ENCODE assay signal across 17 cellular contexts in genomic region chr11:96313163-96313562, GRCh38. TPM values are rescaled to one million over a fixed set of nuclear protein-coding genes. Genes with fewer than 3 reads are reported as not detected.
DNase-seq lines count a peak whose midpoint lies in the region; ATAC-seq and TF ChIP-seq lines count a peak whose summit lies in the region.
"Had no signal": no experiment of that assay in that cellular context is flagged by ENCODE, and none has a peak within 500 bp of the region (broad histone marks: within the 10 kb centered on the region; RNA-seq: fewer than 3 reads in every experiment).

No MANE protein-coding gene starts in this region.

- no peaks in the 10 kb centered on the region for H3K27me3 Mint-ChIP-seq in T-helper 2 cell treated with Interferon-gamma antibody and Interleukin-4, amounts not matched to agents 5 μg/mL and 100 μg/mL, for 36 hours (ENCODE audit: low read depth)
- no peaks in the 10 kb centered on the region for H3K27me3 Mint-ChIP-seq in GM23338 (ENCODE audit: insufficient read depth, low read depth, poor library complexity)

- peaks cover 34% of the 10 kb centered on the region for H3K36me3 Mint-ChIP-seq in T-helper 2 cell treated with Interferon-gamma antibody and Interleukin-4, amounts not matched to agents 5 μg/mL and 100 μg/mL, for 36 hours (ENCODE audit: low read depth)
- H3K36me3 Mint-ChIP-seq in GM23338 (ENCODE audit: low read depth), result no peaks in the 10 kb centered on the region; the same call in 2 of the 3 replicates

- H3K79me2 ChIP-seq in GM23338 (replicated peaks; ENCODE audit: insufficient read depth) (no peaks in the 10 kb centered on the region), osteoblast (ENCODE audit: insufficient read depth, low read length) (peaks cover 78% of the 10 kb centered on the region)

- peaks cover 52% of the 10 kb centered on the region for H3K4me1 ChIP-seq in GM23338 (ENCODE audit: insufficient read depth)
- peaks cover 30 to 62% of the 10 kb centered on the region in 2 donors for H3K4me1 ChIP-seq in breast epithelium
- peaks cover 83% of the 10 kb centered on the region for H3K4me1 ChIP-seq in osteoblast (ENCODE audit: insufficient read depth, low read length)
- H3K4me1 ChIP-seq in uterus, result peaks cover 0 to 6% of the 10 kb centered on the region in 2 donors

- no peak for DNase-seq in T-helper 2 cell treated with Interferon-gamma antibody and Interleukin-4, amounts not matched to agents 5 μg/mL and 100 μg/mL, for 36 hours (ENCODE audit: low spot score)
- no peak for DNase-seq in T-helper 2 cell
- DNase-seq in GM23338 (ENCODE audit: low spot score), result peak; percentile 42
- no peak for DNase-seq in breast epithelium (ENCODE audit: low spot score in 2 of 2)
- no peak for DNase-seq in osteoblast (ENCODE audit: insufficient read length, low spot score, missing footprints)
- no peak for DNase-seq in uterus
- DNase-seq: foreskin keratinocyte, GOT3, NCI-H187 treated with DMSO at 0.1 percent for 48 hours, NCI-H524 treated with DMSO at 0.1 percent for 48 hours, RPMI8226, T-helper 1 cell had no signal

- no peaks in the 10 kb centered on the region for H4K20me1 ChIP-seq in GM23338 (replicated peaks; ENCODE audit: insufficient read depth)
- H4K20me1 ChIP-seq in osteoblast (ENCODE audit: insufficient read depth, low read length), result no peaks in the 10 kb centered on the region

- ATAC-seq in GM23338 (peak; percentile 50; the same call in 2 of the 3 replicates), GM21717 (IDR thresholded peaks at IDR 0.05; ENCODE audit: unreplicated experiment) (no peak), GM21390 (IDR thresholded peaks at IDR 0.05; ENCODE audit: unreplicated experiment) (no peak)
- ATAC-seq: activated CD4-positive, CD25-positive, alpha-beta regulatory T cell treated with anti-CD3 and anti-CD28 coated beads, Interleukin-2, amount 50 U/mL, for 24 hours; foreskin keratinocyte; sciatic nerve had no signal

- no peaks in the 10 kb centered on the region for H3K36me3 ChIP-seq in GM23338 (ENCODE audit: insufficient read depth)
- H3K36me3 ChIP-seq in breast epithelium, result no peaks in the 10 kb centered on the region
- H3K36me3 ChIP-seq in osteoblast (ENCODE audit: insufficient read depth, low read length), result no peaks in the 10 kb centered on the region
- no peaks in the 10 kb centered on the region for H3K36me3 ChIP-seq in uterus

- H3K4me3 ChIP-seq in GM23338 (no peak overlapping the region), breast epithelium (no peak overlapping the region), osteoblast (ENCODE audit: insufficient read depth, low read length) (no peak overlapping the region), uterus (no peak overlapping the region)
- H3K4me3 ChIP-seq: lung had no signal

- no peak for TF ChIP-seq CTCF in GM23338 (conservative IDR thresholded peaks at IDR 0.05; ENCODE audit: low read depth in 2 of 2)
- TF ChIP-seq CTCF in breast epithelium (IDR thresholded peaks at IDR 0.05), result no peak
- TF ChIP-seq CTCF in osteoblast (IDR thresholded peaks at IDR 0.05; ENCODE audit: extremely low read depth, low read depth, low read length), result no peak
- no peak for TF ChIP-seq CTCF in uterus (IDR thresholded peaks at IDR 0.05)

- H3K9me3 Mint-ChIP-seq in T-helper 2 cell treated with Interferon-gamma antibody and Interleukin-4, amounts not matched to agents 5 μg/mL and 100 μg/mL, for 36 hours, result peaks cover 5% of the 10 kb centered on the region
- H3K9me3 Mint-ChIP-seq in GM23338, result no peaks in the 10 kb centered on the region

- H3K9me3 ChIP-seq in breast epithelium (no peaks in the 10 kb centered on the region), osteoblast (ENCODE audit: low read depth, low read length) (no peaks in the 10 kb centered on the region), uterus (no peaks in the 10 kb centered on the region)

- H3K27ac Mint-ChIP-seq in T-helper 2 cell treated with Interferon-gamma antibody and Interleukin-4, amounts not matched to agents 5 μg/mL and 100 μg/mL, for 36 hours, result peak overlapping the region; percentile 55
- H3K27ac Mint-ChIP-seq in GM23338, result no peak overlapping the region

- H2AFZ ChIP-seq in GM23338, result no peak overlapping the region
- no peak overlapping the region for H2AFZ ChIP-seq in osteoblast (ENCODE audit: low read length)

- H3K4me2 ChIP-seq in GM23338 (no peak overlapping the region), osteoblast (ENCODE audit: insufficient read depth, low read length) (no peak overlapping the region)

- H3K9me2 ChIP-seq in GM23338 (ENCODE audit: insufficient read depth), result no peaks in the 10 kb centered on the region

- peak overlapping the region; percentile 17; the same call in 1 of the 2 replicates for H3K27ac ChIP-seq in GM23338 (ENCODE audit: low read depth)
- H3K27ac ChIP-seq in breast epithelium, result peak overlapping the region; percentile 89 to 92
- peak overlapping the region; percentile 100 for H3K27ac ChIP-seq in osteoblast (ENCODE audit: low read depth, low read length)
- H3K27ac ChIP-seq in uterus, result no peak overlapping the region

- intact Hi-C loops in breast epithelium (cut with DNase I; ENCODE audit: low total_unique reads) (no loop called here), uterus (cut with DNase I; ENCODE audit: low total_unique reads) (no loop called here)

- no peaks in the 10 kb centered on the region for H3K27me3 ChIP-seq in GM23338 (ENCODE audit: insufficient read depth)
- no peaks in the 10 kb centered on the region for H3K27me3 ChIP-seq in breast epithelium
- no peaks in the 10 kb centered on the region for H3K27me3 ChIP-seq in osteoblast (ENCODE audit: insufficient read depth, low read length)
- no peaks in the 10 kb centered on the region for H3K27me3 ChIP-seq in uterus
- H3K27me3 ChIP-seq: foreskin keratinocyte had no signal

- H3K4me1 Mint-ChIP-seq in T-helper 2 cell treated with Interferon-gamma antibody and Interleukin-4, amounts not matched to agents 5 μg/mL and 100 μg/mL, for 36 hours (ENCODE audit: low read depth), result peaks cover 44% of the 10 kb centered on the region
- H3K4me1 Mint-ChIP-seq in GM23338, result peaks cover 57% of the 10 kb centered on the region

- H3K4me3 Mint-ChIP-seq in T-helper 2 cell treated with Interferon-gamma antibody and Interleukin-4, amounts not matched to agents 5 μg/mL and 100 μg/mL, for 36 hours, result no peak overlapping the region
- no peak overlapping the region for H3K4me3 Mint-ChIP-seq in GM23338

- TF ChIP-seq POLR2A in breast epithelium (IDR thresholded peaks at IDR 0.05) (no peak), uterus (IDR thresholded peaks at IDR 0.05) (no peak)

- H3F3A ChIP-seq in GM23338 (replicated peaks; ENCODE audit: low read depth), result no peaks in the 10 kb centered on the region

RNA-seq across cellular contexts. Expression of gene MAML2, which starts 29.8 kb away (rescaled TPM):
- 5.7 and 7.1 TPM in 2 replicates for total RNA-seq in GM23338 (2014; rRNA removed; shearing (Covaris generic))
- 1.7 and 2.0 TPM in 2 replicates for polyA plus RNA-seq in GM23338 (2016; fragmentation: Nextera tagmentation; extraction: Ambion mirVana)
- total RNA-seq in breast epithelium (10 to 100 TPM; 45.6 to 82.8 (median 68.2) TPM), osteoblast (17.4 and 19.2 TPM in 2 replicates), uterus (10 to 100 TPM in 3 of 4 donors, 1 to 10 TPM in 1; 8.2 to 35.9 (median 19.8) TPM)

Comparison
In these comparisons a context has a peak if more than half of its experiments do, and no peak if none do; other contexts are left out.
1. H3K27ac ChIP-seq: peak in GM23338 (single experiment), breast epithelium (2 of 2) and osteoblast (single experiment); none in uterus (0 of 2).